ENCODE assay signal across 24 cellular contexts in the genomic region with DNA sequence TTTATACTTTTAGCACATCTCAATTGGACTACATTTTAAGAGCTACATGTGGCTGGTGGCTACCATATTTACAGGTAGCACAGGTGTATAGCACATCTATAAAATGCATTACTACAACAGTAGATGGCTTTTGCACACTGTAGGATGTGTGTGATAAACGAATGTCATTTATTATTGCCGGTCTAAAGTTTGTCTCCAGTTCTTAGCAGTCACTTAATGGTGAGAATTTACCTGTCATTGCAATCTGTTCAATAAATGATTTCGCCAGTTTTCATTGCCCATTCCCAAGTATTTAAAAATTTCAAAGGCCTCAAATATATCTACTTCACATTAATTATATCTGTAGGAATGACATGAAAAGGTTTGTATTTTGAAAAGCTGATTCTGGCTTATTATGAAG.
"Had no signal": no experiment of that assay in that cellular context is flagged by ENCODE, and none has a peak within 500 bp of the region (broad histone marks: within the 10 kb centered on the region; RNA-seq: fewer than 3 reads in every experiment).

No MANE protein-coding gene starts in this region.

- H3K36me3 Mint-ChIP-seq: stimulated activated memory B cell treated with anti-CD40 and anti-IgM and Interleukin-4, amounts not matched to agents 10 μg/mL and 1 μg/mL and 100 μg/mL, for 72 hours had no signal

- H3K4me3 ChIP-seq: dorsolateral prefrontal cortex, lower lobe of right lung, ovary, right atrium auricular region, testis, tibial nerve, upper lobe of left lung had no signal

- H3K27me3 Mint-ChIP-seq: naive thymus-derived CD4-positive, alpha-beta T cell; stimulated activated memory B cell treated with anti-CD40 and anti-IgM and Interleukin-4, amounts not matched to agents 10 μg/mL and 1 μg/mL and 100 μg/mL, for 72 hours had no signal

- ATAC-seq: esophagus mucosa; lower lobe of right lung; naive thymus-derived CD4-positive, alpha-beta T cell; sciatic nerve; stimulated activated memory B cell treated with anti-CD40 and anti-IgM and Interleukin-4, amounts not matched to agents 10 μg/mL and 1 μg/mL and 100 μg/mL, for 72 hours; stimulated activated naive CD8-positive, alpha-beta T cell treated with anti-CD3 and anti-CD28 coated beads, Interleukin-15, Interleukin-2, amounts not matched to agents 100 U/mL and 50 U/mL, for 24 hours had no signal

- H3K27ac Mint-ChIP-seq: mesothelial cell of epicardium; naive thymus-derived CD4-positive, alpha-beta T cell; nephron; stimulated activated memory B cell treated with anti-CD40 and anti-IgM and Interleukin-4, amounts not matched to agents 10 μg/mL and 1 μg/mL and 100 μg/mL, for 72 hours had no signal

- H3K4me1 Mint-ChIP-seq: nephron had no signal

- FAIRE-seq: keratinocyte, urothelium cell line had no signal

- H3K4me3 Mint-ChIP-seq: mesothelial cell of epicardium; naive thymus-derived CD4-positive, alpha-beta T cell; nephron; stimulated activated memory B cell treated with anti-CD40 and anti-IgM and Interleukin-4, amounts not matched to agents 10 μg/mL and 1 μg/mL and 100 μg/mL, for 72 hours had no signal

- H3K27ac ChIP-seq: dorsolateral prefrontal cortex, lower lobe of right lung, ovary, testis, upper lobe of left lung had no signal

- H3K9me3 ChIP-seq: gastrocnemius medialis, lower lobe of right lung, ovary, right atrium auricular region, testis, tibial nerve, upper lobe of left lung had no signal

- H3K9me3 Mint-ChIP-seq: mesothelial cell of epicardium; stimulated activated memory B cell treated with anti-CD40 and anti-IgM and Interleukin-4, amounts not matched to agents 10 μg/mL and 1 μg/mL and 100 μg/mL, for 72 hours had no signal

- DNase-seq: cerebellar nuclear complex; dorsolateral prefrontal cortex; effector CD4-positive, alpha-beta T cell; gastrocnemius medialis; head of caudate nucleus; left ventricle myocardium superior; lower lobe of right lung; naive thymus-derived CD4-positive, alpha-beta T cell; nucleus accumbens; ovary; stimulated activated CD4-positive, alpha-beta T cell treated with anti-CD3 and anti-CD28 coated beads, Interleukin-4, amount 100 ng/mL, for 4 hours; stimulated activated naive CD8-positive, alpha-beta T cell treated with anti-CD3 and anti-CD28 coated beads, Interleukin-15, Interleukin-2, amounts not matched to agents 100 U/mL and 50 U/mL, for 24 hours; substantia nigra; testis; upper lobe of left lung had no signal

- H3K27me3 ChIP-seq: dorsolateral prefrontal cortex, gastrocnemius medialis, ovary, right atrium auricular region, testis, tibial nerve, upper lobe of left lung had no signal

- H3K36me3 ChIP-seq: gastrocnemius medialis, lower lobe of right lung, ovary, right atrium auricular region, tibial nerve, upper lobe of left lung had no signal
